8 cellular contexts compared by ENCODE assay signal in genomic region chr1:21176589-21177555, GRCh38. TPM values are rescaled to one million over a fixed set of nuclear protein-coding genes. Genes with fewer than 3 reads are reported as not detected.
DNase-seq lines count a peak whose midpoint lies in the region; ATAC-seq, FAIRE-seq and TF ChIP-seq lines count a peak whose summit lies in the region.

Gene EIF4G3, minus strand, starts transcription at chr1:21176897. Its CDS starts 174,155 bp downstream, at chr1:21002742.

- peak; percentile 86 for ATAC-seq in GM19043 (IDR thresholded peaks at IDR 0.05; ENCODE audit: low read depth, unreplicated experiment)
- peak; percentile 92 for ATAC-seq in HG03378 (IDR thresholded peaks at IDR 0.05; ENCODE audit: unreplicated experiment)

- peak; percentile 45 for FAIRE-seq in islet of Langerhans (lab: Jason Lieb, UNC)

- TF ChIP-seq CTCF in AG10803 (conservative IDR thresholded peaks at IDR 0.05; ENCODE audit: low read length), result no peak

- peak within 1 kb of the TSS; percentile 92 for H3K4me3 ChIP-seq in AG10803 (ENCODE audit: low read length)

- DNase-seq in AG10803 (ENCODE audit: low read depth), result peak; percentile 93
- DNase-seq in NCI-H460 (ENCODE audit: extremely low read depth, low read depth), result peak; percentile 96
- peak; percentile 100 for DNase-seq in activated CD4-positive, CD25-positive, alpha-beta regulatory T cell treated with anti-CD3 and anti-CD28 coated beads, Interleukin-2, amount 50 U/mL, for 72 hours
- DNase-seq in cerebellar nuclear complex (lab: John Stamatoyannopoulos, UW), result peak; percentile 73 to 97
- DNase-seq in stimulated activated CD4-positive, alpha-beta T cell treated with anti-CD3 and anti-CD28 coated beads, Interleukin-12 subunit alpha, Interleukin-12 subunit beta, amount 100 ng/mL, for 4 hours, result peak; percentile 100

RNA-seq across cellular contexts. Expression of gene EIF4G3, which starts in this region (rescaled TPM):
- 37.9 and 42.0 TPM in 2 replicates for total RNA-seq in NCI-H460 (2014; rRNA removed; shearing (Covaris generic))
- polyA plus RNA-seq in NCI-H460 (2014; cell fraction: nucleus; rRNA removed), result 32.1 and 33.7 TPM in 2 replicates

Comparison
In these comparisons a context has a peak if more than half of its experiments do, and no peak if none do; other contexts are left out.
1. Peak in every context shown above with its lines: DNase-seq, ATAC-seq and H3K4me3 ChIP-seq.